Comparison of ENCODE assay signal across 27 cellular contexts in genomic region chr5:156541582-156541981, GRCh38.
"Had no signal": no experiment of that assay in that cellular context is flagged by ENCODE, and none has a peak within 500 bp of the region (broad histone marks: within the 10 kb centered on the region; RNA-seq: fewer than 3 reads in every experiment).

No MANE protein-coding gene starts in this region.

- DNase-seq: cortex of kidney; effector CD8-positive, alpha-beta T cell; effector memory CD8-positive, alpha-beta T cell; endodermal cell; erythroblast; esophagus squamous epithelium; foreskin fibroblast; foreskin melanocyte; gastrocnemius medialis; glutamatergic neuron; head of caudate nucleus; heart right ventricle; hippocampal formation; left cardiac atrium; left lung; left ventricle myocardium superior; lower lobe of right lung; mesenchymal stem cell; mucosa of descending colon; naive B cell had no signal

- H3K9me3 ChIP-seq: esophagus squamous epithelium, gastrocnemius medialis, heart right ventricle, left lung, lower lobe of right lung, mucosa of descending colon had no signal

- H3K27ac Mint-ChIP-seq: dendritic cell treated with granulocyte-macrophage colony-stimulating factor and Interleukin-4, amounts not matched to agents 40 ng/mL and 50 ng/mL, for 4 days; effector memory CD8-positive, alpha-beta T cell; endodermal cell; mesothelial cell of epicardium; naive B cell had no signal

- H3K36me3 ChIP-seq: esophagus squamous epithelium, gastrocnemius medialis, heart right ventricle, left lung, lower lobe of right lung had no signal

- H3K27ac ChIP-seq: epithelial cell of prostate, esophagus squamous epithelium, gastrocnemius medialis, heart right ventricle, left lung, lower lobe of right lung had no signal

- H3K27me3 Mint-ChIP-seq: dendritic cell treated with granulocyte-macrophage colony-stimulating factor and Interleukin-4, amounts not matched to agents 40 ng/mL and 50 ng/mL, for 4 days had no signal

- H3K4me3 Mint-ChIP-seq: dendritic cell treated with granulocyte-macrophage colony-stimulating factor and Interleukin-4, amounts not matched to agents 40 ng/mL and 50 ng/mL, for 4 days; effector memory CD8-positive, alpha-beta T cell; endodermal cell; mesothelial cell of epicardium; naive B cell had no signal

- H3K4me1 Mint-ChIP-seq: endodermal cell, naive B cell had no signal

- H3K4me1 ChIP-seq: esophagus squamous epithelium, left lung, lower lobe of right lung had no signal

- H3K4me3 ChIP-seq: esophagus squamous epithelium, gastrocnemius medialis, heart right ventricle, left lung, lower lobe of right lung, mucosa of descending colon had no signal

- H3K36me3 Mint-ChIP-seq: mesothelial cell of epicardium, naive B cell had no signal

- FAIRE-seq: endometrium, islet of Langerhans, keratinocyte had no signal

- H3K27me3 ChIP-seq: esophagus squamous epithelium, gastrocnemius medialis, heart right ventricle, left lung had no signal

- ATAC-seq: effector memory CD8-positive, alpha-beta T cell; esophagus mucosa; gastrocnemius medialis; heart right ventricle; left cardiac atrium; left lung; left ventricle myocardium superior; lower lobe of right lung; mucosa of descending colon had no signal

- H3K9me3 Mint-ChIP-seq: effector memory CD8-positive, alpha-beta T cell; endodermal cell; mesothelial cell of epicardium; naive B cell had no signal
